ENCODE assay signal across 8 cellular contexts in genomic region chr19:10503002-10503789, GRCh38. TPM values are rescaled to one million over a fixed set of nuclear protein-coding genes. Genes with fewer than 3 reads are reported as not detected.
DNase-seq lines count a peak whose midpoint lies in the region; ATAC-seq and TF ChIP-seq lines count a peak whose summit lies in the region.

Gene KEAP1, minus strand, starts transcription at chr19:10503356. Its CDS starts 3,323 bp downstream, at chr19:10500033.

- no peaks in the 10 kb centered on the region for H3K27me3 ChIP-seq in ovary

- no peaks in the 10 kb centered on the region for H3K9me3 ChIP-seq in ovary

- DNase-seq in NCI-H1417 (lab: John Stamatoyannopoulos, UW) (peak in 2 of 3 experiments; percentile 94 to 97), NCI-H1417 treated with DMSO at 0.1 percent for 48 hours (lab: John Stamatoyannopoulos, UW) (no peak), NCI-H226 (peak; percentile 12), Right ventricle myocardium inferior (ENCODE audit: missing footprints) (peak; percentile 77), ovary (peak in 4 of 5 donors; percentile 37 to 67 (median 52)), cerebellar nuclear complex (lab: John Stamatoyannopoulos, UW) (no peak)
- peak in 1 of 2 donors; percentile 55 for DNase-seq in activated naive CD4-positive, alpha-beta T cell treated with anti-CD3 and anti-CD28 coated beads, Interleukin-2, amount 50 U/mL, for 72 hours (ENCODE audit: low spot score in 2 of 2)

- H3K4me3 ChIP-seq in ovary = peak within 1 kb of the TSS; percentile 98

- intact Hi-C loops in Right ventricle myocardium inferior (cut with DNase I) (loop anchor here (5.0 kb wide), 1 partner anchor 64 kb away; the partner anchor contains the start of genes CDKN2D and KRI1), ovary (cut with DNase I) (loop anchor here in 1 of 4 donors (5.0 kb wide), 1 partner anchor 64 kb away; the partner anchor contains the start of genes CDKN2D and KRI1)

- TF ChIP-seq EP300 in ovary (IDR thresholded peaks at IDR 0.05) = no peak

- 1 to 2% (median 2%) methylated on average over 48 to 73 of the region's 73 CpGs for WGBS in ovary, 3 donors

- no peak for TF ChIP-seq CTCF in ovary (IDR thresholded peaks at IDR 0.05)

- no peaks in the 10 kb centered on the region for H3K9me3 Mint-ChIP-seq in activated naive CD4-positive, alpha-beta T cell treated with anti-CD3 and anti-CD28 coated beads, Interleukin-2, amount 50 U/mL, for 72 hours

- peak within 1 kb of the TSS; percentile 96 to 97 for H3K27ac Mint-ChIP-seq in activated naive CD4-positive, alpha-beta T cell treated with anti-CD3 and anti-CD28 coated beads, Interleukin-2, amount 50 U/mL, for 72 hours

- H3K36me3 Mint-ChIP-seq in activated naive CD4-positive, alpha-beta T cell treated with anti-CD3 and anti-CD28 coated beads, Interleukin-2, amount 50 U/mL, for 72 hours = peaks cover 19 to 23% of the 10 kb centered on the region in 2 donors

- H3K4me1 ChIP-seq in ovary (ENCODE audit: insufficient read depth) = peaks cover 3% of the 10 kb centered on the region

- no peak for TF ChIP-seq POLR2A in ovary (IDR thresholded peaks at IDR 0.05)

- ATAC-seq in HG02763 (IDR thresholded peaks at IDR 0.05; ENCODE audit: unreplicated experiment) (peak; percentile 32), Right ventricle myocardium inferior (peak; percentile 19)
- no peak for ATAC-seq in activated naive CD4-positive, alpha-beta T cell treated with anti-CD3 and anti-CD28 coated beads, Interleukin-2, amount 50 U/mL, for 72 hours

- H3K27ac ChIP-seq in ovary = peak within 1 kb of the TSS; percentile 83 to 90

- H3K36me3 ChIP-seq in ovary = no peaks in the 10 kb centered on the region

RNA-seq across cellular contexts. Expression of gene KEAP1, which starts in this region (rescaled TPM):
- total RNA-seq in activated naive CD4-positive, alpha-beta T cell treated with anti-CD3 and anti-CD28 coated beads, Interleukin-2, amount 50 U/mL, for 72 hours = 10 to 100 TPM; 68.2 to 68.4 TPM
- total RNA-seq in Right ventricle myocardium inferior = 82.8 TPM
- total RNA-seq in ovary = 10 to 100 TPM; 29.6 to 61.7 (median 51.7) TPM
- 10 to 100 TPM; 38.5 to 40.4 TPM for polyA plus RNA-seq in ovary

Comparison
In these comparisons a context has a peak if more than half of its experiments do, and no peak if none do; other contexts are left out.
1. DNase-seq: peak in NCI-H1417 (2 of 3), NCI-H226 (single experiment), Right ventricle myocardium inferior (single experiment) and ovary (4 of 5); none in NCI-H1417 treated with DMSO at 0.1 percent for 48 hours (single experiment) and cerebellar nuclear complex (0 of 2).
2. ATAC-seq: peak in HG02763 (single experiment) and Right ventricle myocardium inferior (single experiment); none in activated naive CD4-positive, alpha-beta T cell treated with anti-CD3 and anti-CD28 coated beads, Interleukin-2, amount 50 U/mL, for 72 hours (0 of 2).